Comparison of ENCODE assay signal across 12 cellular contexts in the genomic region with DNA sequence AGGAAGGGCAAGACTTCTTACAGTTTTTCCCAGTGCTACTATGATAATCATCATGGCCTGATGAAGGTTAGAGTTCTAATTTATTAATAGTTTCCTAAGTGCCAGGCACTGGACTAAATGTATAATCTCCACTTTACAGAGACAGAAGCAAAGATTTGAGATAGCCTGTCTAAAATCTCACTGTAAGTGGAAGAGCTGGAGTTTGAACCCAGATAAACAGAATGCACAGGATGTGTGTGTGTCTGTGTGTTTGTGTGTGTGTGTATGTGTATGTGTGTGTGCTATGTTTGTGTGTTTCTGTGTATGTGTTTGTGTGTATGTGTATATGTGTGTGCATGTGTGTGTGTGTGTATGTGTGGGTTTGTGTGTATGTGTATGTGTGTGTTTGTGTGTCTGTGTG.
A peak's percentile ranks its signal among the peaks of the same experiment; 100 is the strongest.
DNase-seq lines count a peak whose midpoint lies in the region; ATAC-seq and TF ChIP-seq lines count a peak whose summit lies in the region.
"Had no signal": no experiment of that assay in that cellular context is flagged by ENCODE, and none has a peak within 500 bp of the region (broad histone marks: within the 10 kb centered on the region; RNA-seq: fewer than 3 reads in every experiment).

No MANE protein-coding gene starts in this region.

- H3K36me3 Mint-ChIP-seq in WTC11: no peaks in the 10 kb centered on the region
- H3K36me3 Mint-ChIP-seq in activated CD8-positive, alpha-beta memory T cell treated with anti-CD3 and anti-CD28 coated beads, Interleukin-2, amount 10 ng/mL, durations not matched to agents 7 days and 5 days: no peaks in the 10 kb centered on the region

- H3K27me3 Mint-ChIP-seq in WTC11 (ENCODE audit: low read depth): no peaks in the 10 kb centered on the region
- H3K27me3 Mint-ChIP-seq in activated CD8-positive, alpha-beta memory T cell treated with anti-CD3 and anti-CD28 coated beads, Interleukin-2, amount 10 ng/mL, durations not matched to agents 7 days and 5 days: peaks cover 3% of the 10 kb centered on the region

- no peak overlapping the region for H3K4me3 Mint-ChIP-seq in WTC11
- no peak overlapping the region for H3K4me3 Mint-ChIP-seq in activated CD8-positive, alpha-beta memory T cell treated with anti-CD3 and anti-CD28 coated beads, Interleukin-2, amount 10 ng/mL, durations not matched to agents 7 days and 5 days

- peaks cover 28% of the 10 kb centered on the region for H3K4me1 Mint-ChIP-seq in WTC11
- peaks cover 24% of the 10 kb centered on the region for H3K4me1 Mint-ChIP-seq in activated CD8-positive, alpha-beta memory T cell treated with anti-CD3 and anti-CD28 coated beads, Interleukin-2, amount 10 ng/mL, durations not matched to agents 7 days and 5 days

- intact Hi-C loops in right lobe of liver (cut with DNase I): no loop called here

- DNase-seq in WTC11 (ENCODE audit: low spot score) (no peak), right lobe of liver (no peak), thoracic aorta (ENCODE audit: low spot score) (no peak), H4 (ENCODE audit: low spot score) (no peak)
- DNase-seq in activated CD8-positive, alpha-beta memory T cell treated with anti-CD3 and anti-CD28 coated beads, Interleukin-2, amount 10 ng/mL, durations not matched to agents 7 days and 5 days: no peak
- no peak for DNase-seq in stimulated activated CD4-positive, alpha-beta T cell treated with anti-CD3 and anti-CD28 coated beads, Interleukin-2, amount 100 ng/mL, for 24 hours
- DNase-seq: activated CD4-positive, alpha-beta T cell treated with anti-CD3 and anti-CD28 coated beads, Interleukin-2, amount 50 U/mL, for 4 hours; HCEC 1CT; MM.1S; NCI-H187 had no signal

- H3K27me3 ChIP-seq in right lobe of liver (no peaks in the 10 kb centered on the region), thoracic aorta (replicated peaks; ENCODE audit: insufficient read depth) (no peaks in the 10 kb centered on the region)

- POLR2A ChIA-PET in HEK293 (lab: Yijun Ruan, JAX): no interaction called here
- POLR2A ChIA-PET in WTC11 (lab: Charles Lee): no interaction called here

- H3K36me3 ChIP-seq in HEK293 (ENCODE audit: control insufficient read depth in 2 of 2, insufficient read depth in 1 of 2, low read length in 2 of 2) (no peaks in the 10 kb centered on the region), right lobe of liver (no peaks in the 10 kb centered on the region), thoracic aorta (no peaks in the 10 kb centered on the region)

- ATAC-seq in WTC11 (no peak), right lobe of liver (peak; percentile 11 to 23 (median 16)), thoracic aorta (ENCODE audit: insufficient number of reproducible peaks, low FRiP score, low read depth) (no peak)
- ATAC-seq in activated CD8-positive, alpha-beta memory T cell treated with anti-CD3 and anti-CD28 coated beads, Interleukin-2, amount 10 ng/mL, durations not matched to agents 7 days and 5 days: no peak

- H3K27ac ChIP-seq in HEK293 (ENCODE audit: extremely low read depth, low read depth, low read length) (no peak overlapping the region), right lobe of liver (peak overlapping the region; percentile 11 to 32 (median 26)), thoracic aorta (peak overlapping the region; percentile 18 to 25)
- H3K27ac ChIP-seq: epithelial cell of prostate had no signal

- TF ChIP-seq CTCF in HEK293 (tag by site-specific recombination; IDR thresholded peaks at IDR 0.05) (no peak), WTC11 (IDR thresholded peaks at IDR 0.05) (no peak), right lobe of liver (IDR thresholded peaks at IDR 0.05) (no peak), thoracic aorta (IDR thresholded peaks at IDR 0.05) (no peak)

- CTCF ChIA-PET in HEK293 (lab: Yijun Ruan, JAX) (no interaction called here), WTC11 (lab: Charles Lee) (no interaction called here)
- CTCF ChIA-PET in activated CD8-positive, alpha-beta memory T cell treated with anti-CD3 and anti-CD28 coated beads, Interleukin-2, amount 10 ng/mL, durations not matched to agents 7 days and 5 days (lab: Charles Lee): no interaction called here

- H3K4me1 ChIP-seq in HEK293 (ENCODE audit: control insufficient read depth, insufficient read depth, low read length): peaks cover 10% of the 10 kb centered on the region
- peaks cover 0 to 39% (median 12%) of the 10 kb centered on the region in 4 donors for H3K4me1 ChIP-seq in right lobe of liver
- H3K4me1 ChIP-seq in thoracic aorta (ENCODE audit: control insufficient read depth in 1 of 2, low read depth in 2 of 2): peaks cover 23 to 29% of the 10 kb centered on the region in 2 donors

- H3K4me3 ChIP-seq in HEK293 (ENCODE audit: low read depth, low read length) (no peak overlapping the region), right lobe of liver (no peak overlapping the region), thoracic aorta (no peak overlapping the region)

- TF ChIP-seq POLR2A in right lobe of liver (IDR thresholded peaks at IDR 0.05): no peak

- H3K27ac Mint-ChIP-seq in WTC11: peak overlapping the region; percentile 35; the same call in 1 of the 2 replicates
- no peak overlapping the region for H3K27ac Mint-ChIP-seq in activated CD8-positive, alpha-beta memory T cell treated with anti-CD3 and anti-CD28 coated beads, Interleukin-2, amount 10 ng/mL, durations not matched to agents 7 days and 5 days

- no peaks in the 10 kb centered on the region for H3K9me3 Mint-ChIP-seq in WTC11
- no peaks in the 10 kb centered on the region for H3K9me3 Mint-ChIP-seq in activated CD8-positive, alpha-beta memory T cell treated with anti-CD3 and anti-CD28 coated beads, Interleukin-2, amount 10 ng/mL, durations not matched to agents 7 days and 5 days (ENCODE audit: low read depth)

- H3K9me3 ChIP-seq in HEK293 (ENCODE audit: control insufficient read depth, insufficient read depth, low read depth, low read length) (no peaks in the 10 kb centered on the region), right lobe of liver (no peaks in the 10 kb centered on the region), thoracic aorta (no peaks in the 10 kb centered on the region)

TF ChIP-seq in HEK293, 187 proteins besides CTCF, POLR2A, EP300 and RAD21:
- TF ChIP-seq ZNF544 (tag by site-specific recombination; IDR thresholded peaks at IDR 0.05) (peak; percentile 68; the same call in 1 of the 2 replicates), ZFP3 (tag by site-specific recombination; IDR thresholded peaks at IDR 0.05; ENCODE audit: low read depth) (no peak), ZNF76 (tag by site-specific recombination; IDR thresholded peaks at IDR 0.05; ENCODE audit: borderline replicate concordance, low read depth) (no peak)
- TF ChIP-seq, protein P1, sequence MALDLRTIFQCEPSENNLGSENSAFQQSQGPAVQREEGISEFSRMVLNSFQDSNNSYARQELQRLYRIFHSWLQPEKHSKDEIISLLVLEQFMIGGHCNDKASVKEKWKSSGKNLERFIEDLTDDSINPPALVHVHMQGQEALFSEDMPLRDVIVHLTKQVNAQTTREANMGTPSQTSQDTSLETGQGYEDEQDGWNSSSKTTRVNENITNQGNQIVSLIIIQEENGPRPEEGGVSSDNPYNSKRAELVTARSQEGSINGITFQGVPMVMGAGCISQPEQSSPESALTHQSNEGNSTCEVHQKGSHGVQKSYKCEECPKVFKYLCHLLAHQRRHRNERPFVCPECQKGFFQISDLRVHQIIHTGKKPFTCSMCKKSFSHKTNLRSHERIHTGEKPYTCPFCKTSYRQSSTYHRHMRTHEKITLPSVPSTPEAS (tag by site-specific recombination; IDR thresholded peaks at IDR 0.05): peak; percentile 99

TF ChIP-seq in WTC11, 78 proteins besides CTCF, POLR2A, EP300 and RAD21 (continues in another document):
- TF ChIP-seq TEAD1 (CRISPR knock-in tag; IDR thresholded peaks at IDR 0.05): no peak
- no peak for TF ChIP-seq SP1 (CRISPR knock-in tag; conservative IDR thresholded peaks at IDR 0.05)
- TF ChIP-seq TEAD4 (CRISPR knock-in tag; IDR thresholded peaks at IDR 0.05): no peak
- TF ChIP-seq MXD4 (CRISPR knock-in tag; IDR thresholded peaks at IDR 0.05; ENCODE audit: borderline replicate concordance): no peak
- no peak for TF ChIP-seq NFATC4 (CRISPR knock-in tag; IDR thresholded peaks at IDR 0.05)
- TF ChIP-seq, protein P2, sequence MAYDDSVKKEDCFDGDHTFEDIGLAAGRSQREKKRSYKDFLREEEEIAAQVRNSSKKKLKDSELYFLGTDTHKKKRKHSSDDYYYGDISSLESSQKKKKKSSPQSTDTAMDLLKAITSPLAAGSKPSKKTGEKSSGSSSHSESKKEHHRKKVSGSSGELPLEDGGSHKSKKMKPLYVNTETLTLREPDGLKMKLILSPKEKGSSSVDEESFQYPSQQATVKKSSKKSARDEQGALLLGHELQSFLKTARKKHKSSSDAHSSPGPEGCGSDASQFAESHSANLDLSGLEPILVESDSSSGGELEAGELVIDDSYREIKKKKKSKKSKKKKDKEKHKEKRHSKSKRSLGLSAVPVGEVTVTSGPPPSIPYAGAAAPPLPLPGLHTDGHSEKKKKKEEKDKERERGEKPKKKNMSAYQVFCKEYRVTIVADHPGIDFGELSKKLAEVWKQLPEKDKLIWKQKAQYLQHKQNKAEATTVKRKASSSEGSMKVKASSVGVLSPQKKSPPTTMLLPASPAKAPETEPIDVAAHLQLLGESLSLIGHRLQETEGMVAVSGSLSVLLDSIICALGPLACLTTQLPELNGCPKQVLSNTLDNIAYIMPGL (CRISPR knock-in tag; IDR thresholded peaks at IDR 0.05): no peak
- TF ChIP-seq NR1H2 (CRISPR knock-in tag; IDR thresholded peaks at IDR 0.05): no peak
- TF ChIP-seq EMX1 (CRISPR knock-in tag; IDR thresholded peaks at IDR 0.05): no peak
- TF ChIP-seq, protein P3, sequence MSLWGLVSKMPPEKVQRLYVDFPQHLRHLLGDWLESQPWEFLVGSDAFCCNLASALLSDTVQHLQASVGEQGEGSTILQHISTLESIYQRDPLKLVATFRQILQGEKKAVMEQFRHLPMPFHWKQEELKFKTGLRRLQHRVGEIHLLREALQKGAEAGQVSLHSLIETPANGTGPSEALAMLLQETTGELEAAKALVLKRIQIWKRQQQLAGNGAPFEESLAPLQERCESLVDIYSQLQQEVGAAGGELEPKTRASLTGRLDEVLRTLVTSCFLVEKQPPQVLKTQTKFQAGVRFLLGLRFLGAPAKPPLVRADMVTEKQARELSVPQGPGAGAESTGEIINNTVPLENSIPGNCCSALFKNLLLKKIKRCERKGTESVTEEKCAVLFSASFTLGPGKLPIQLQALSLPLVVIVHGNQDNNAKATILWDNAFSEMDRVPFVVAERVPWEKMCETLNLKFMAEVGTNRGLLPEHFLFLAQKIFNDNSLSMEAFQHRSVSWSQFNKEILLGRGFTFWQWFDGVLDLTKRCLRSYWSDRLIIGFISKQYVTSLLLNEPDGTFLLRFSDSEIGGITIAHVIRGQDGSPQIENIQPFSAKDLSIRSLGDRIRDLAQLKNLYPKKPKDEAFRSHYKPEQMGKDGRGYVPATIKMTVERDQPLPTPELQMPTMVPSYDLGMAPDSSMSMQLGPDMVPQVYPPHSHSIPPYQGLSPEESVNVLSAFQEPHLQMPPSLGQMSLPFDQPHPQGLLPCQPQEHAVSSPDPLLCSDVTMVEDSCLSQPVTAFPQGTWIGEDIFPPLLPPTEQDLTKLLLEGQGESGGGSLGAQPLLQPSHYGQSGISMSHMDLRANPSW (CRISPR knock-in tag; conservative IDR thresholded peaks at IDR 0.05; ENCODE audit: low read depth): no peak
- no peak for TF ChIP-seq ATF1 (CRISPR knock-in tag; IDR thresholded peaks at IDR 0.05)

Comparison
In these comparisons a context has a peak if more than half of its experiments do, and no peak if none do; other contexts are left out.
1. ATAC-seq: peak in right lobe of liver (4 of 4); none in WTC11 (single experiment), thoracic aorta (single experiment) and activated CD8-positive, alpha-beta memory T cell treated with anti-CD3 and anti-CD28 coated beads, Interleukin-2, amount 10 ng/mL, durations not matched to agents 7 days and 5 days (single experiment).